In the genomic region with DNA sequence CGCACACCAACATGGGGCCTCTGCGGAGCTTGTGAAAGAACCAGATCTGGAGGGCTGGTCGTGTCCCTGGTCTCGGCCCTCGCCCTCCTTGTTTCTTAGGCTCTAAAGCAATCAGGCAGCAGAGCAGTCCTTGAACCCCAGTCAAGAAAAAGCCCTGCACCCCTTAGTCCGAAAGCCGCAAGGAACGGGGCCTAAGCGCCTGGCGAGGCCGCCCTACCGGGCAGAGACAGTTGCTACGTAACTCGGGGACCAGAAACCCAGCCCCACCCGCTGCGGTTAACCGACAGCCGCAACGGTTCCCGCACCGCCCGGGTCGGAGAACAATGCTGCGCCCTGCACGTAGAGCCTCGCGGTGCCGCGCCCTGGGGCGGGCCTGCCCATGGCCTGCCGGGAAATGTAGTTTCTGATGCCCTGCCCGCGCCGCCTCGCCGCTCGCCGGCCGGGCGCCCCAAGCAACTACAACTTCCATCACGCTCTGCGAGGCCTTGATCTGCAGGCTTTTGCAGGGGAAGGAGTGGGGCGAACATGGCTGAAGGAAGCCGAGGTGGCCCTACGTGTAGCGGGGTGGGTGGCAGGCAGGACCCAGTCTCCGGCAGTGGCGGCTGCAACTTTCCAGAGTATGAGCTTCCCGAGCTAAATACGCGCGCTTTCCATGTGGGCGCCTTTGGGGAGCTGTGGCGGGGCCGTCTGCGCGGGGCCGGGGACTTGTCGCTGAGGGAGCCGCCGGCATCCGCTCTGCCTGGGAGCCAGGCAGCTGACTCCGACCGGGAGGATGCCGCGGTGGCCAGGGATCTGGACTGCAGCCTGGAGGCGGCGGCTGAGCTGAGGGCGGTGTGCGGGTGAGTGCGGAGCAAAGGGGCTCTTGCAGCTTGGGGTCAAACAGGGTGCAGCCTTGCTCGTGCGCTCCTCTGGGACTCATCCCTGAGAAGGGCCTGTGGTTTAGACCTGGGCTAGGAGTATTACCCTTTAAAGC, we compare ENCODE assay signal across 1 cellular context.
TF ChIP-seq lines count a peak whose summit lies in the region.

Gene SNAPC3 (plus strand): TSS at position 522 of the 973 bp plus-strand sequence. CDS start 4 bp downstream, at position 526.

TF ChIP-seq in HepG2, 621 proteins besides CTCF, POLR2A, EP300 and RAD21 (continued from another document and continues in another):
- TF ChIP-seq ZBTB34 (CRISPR knock-in tag; IDR thresholded peaks at IDR 0.05) (peak; percentile 44; the same call in 1 of the 2 replicates), ZNF235 (CRISPR knock-in tag; IDR thresholded peaks at IDR 0.05; ENCODE audit: borderline replicate concordance) (peak; percentile 76; the same call in 1 of the 2 replicates), CEBPB (IDR thresholded peaks at IDR 0.05; ENCODE audit: borderline replicate concordance, low read depth, low read length) (no peak), ZNF256 (CRISPR knock-in tag; conservative IDR thresholded peaks at IDR 0.05) (no peak; the same call in 1 of the 2 replicates), GMEB2 (CRISPR knock-in tag; IDR thresholded peaks at IDR 0.05; ENCODE audit: low read depth) (peak; percentile 89), ARID5B (CRISPR knock-in tag; IDR thresholded peaks at IDR 0.05) (peak; percentile 69), ZMYM4 (CRISPR knock-in tag; IDR thresholded peaks at IDR 0.05) (peak; percentile 86), ZNF597 (CRISPR knock-in tag; IDR thresholded peaks at IDR 0.05) (peak; percentile 90), RORA (CRISPR knock-in tag; IDR thresholded peaks at IDR 0.05) (peak; percentile 73; the same call in 1 of the 2 replicates), JDP2 (CRISPR knock-in tag; IDR thresholded peaks at IDR 0.05; ENCODE audit: borderline replicate concordance) (no peak), HNRNPL (IDR thresholded peaks at IDR 0.05; ENCODE audit: low read depth, low read length) (0 out of 2 replicates have a peak, but pooled peaks have one; percentile 41), ZNF660 (CRISPR knock-in tag; IDR thresholded peaks at IDR 0.05; ENCODE audit: borderline replicate concordance, low read depth) (no peak), ETV5 (CRISPR knock-in tag; IDR thresholded peaks at IDR 0.05; ENCODE audit: borderline replicate concordance) (peak; percentile 12; the same call in 1 of the 2 replicates), ZBTB26 (CRISPR knock-in tag; IDR thresholded peaks at IDR 0.05; ENCODE audit: borderline replicate concordance) (0 out of 2 replicates have a peak, but pooled peaks have one; percentile 55), CHD2 (IDR thresholded peaks at IDR 0.05; ENCODE audit: low read depth, low read length) (peak; percentile 92), TARDBP (CRISPR knock-in tag; IDR thresholded peaks at IDR 0.05) (peak; percentile 82), NR2F1 (CRISPR knock-in tag; IDR thresholded peaks at IDR 0.05) (no peak), ZSCAN5A (CRISPR knock-in tag; IDR thresholded peaks at IDR 0.05; ENCODE audit: borderline replicate concordance) (no peak), RERE (CRISPR knock-in tag; IDR thresholded peaks at IDR 0.05; ENCODE audit: low read depth) (0 out of 2 replicates have a peak, but pooled peaks have one; percentile 52), ZNF414 (CRISPR knock-in tag; IDR thresholded peaks at IDR 0.05) (peak; percentile 69; the same call in 1 of the 2 replicates), PREB (CRISPR knock-in tag; IDR thresholded peaks at IDR 0.05) (no peak), FOXA3 (CRISPR knock-in tag; IDR thresholded peaks at IDR 0.05) (peak; percentile 37; the same call in 1 of the 2 replicates), KLF13 (CRISPR knock-in tag; IDR thresholded peaks at IDR 0.05) (no peak), SNAI1 (CRISPR knock-in tag; IDR thresholded peaks at IDR 0.05; ENCODE audit: borderline replicate concordance) (peak; percentile 75; the same call in 1 of the 2 replicates), KLF9 (CRISPR knock-in tag; IDR thresholded peaks at IDR 0.05; ENCODE audit: low read depth) (no peak)
- TF ChIP-seq, protein P1, sequence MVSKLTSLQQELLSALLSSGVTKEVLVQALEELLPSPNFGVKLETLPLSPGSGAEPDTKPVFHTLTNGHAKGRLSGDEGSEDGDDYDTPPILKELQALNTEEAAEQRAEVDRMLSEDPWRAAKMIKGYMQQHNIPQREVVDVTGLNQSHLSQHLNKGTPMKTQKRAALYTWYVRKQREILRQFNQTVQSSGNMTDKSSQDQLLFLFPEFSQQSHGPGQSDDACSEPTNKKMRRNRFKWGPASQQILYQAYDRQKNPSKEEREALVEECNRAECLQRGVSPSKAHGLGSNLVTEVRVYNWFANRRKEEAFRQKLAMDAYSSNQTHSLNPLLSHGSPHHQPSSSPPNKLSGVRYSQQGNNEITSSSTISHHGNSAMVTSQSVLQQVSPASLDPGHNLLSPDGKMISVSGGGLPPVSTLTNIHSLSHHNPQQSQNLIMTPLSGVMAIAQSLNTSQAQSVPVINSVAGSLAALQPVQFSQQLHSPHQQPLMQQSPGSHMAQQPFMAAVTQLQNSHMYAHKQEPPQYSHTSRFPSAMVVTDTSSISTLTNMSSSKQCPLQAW (CRISPR knock-in tag; IDR thresholded peaks at IDR 0.05): peak; percentile 70; the same call in 1 of the 2 replicates
- TF ChIP-seq, protein P2, sequence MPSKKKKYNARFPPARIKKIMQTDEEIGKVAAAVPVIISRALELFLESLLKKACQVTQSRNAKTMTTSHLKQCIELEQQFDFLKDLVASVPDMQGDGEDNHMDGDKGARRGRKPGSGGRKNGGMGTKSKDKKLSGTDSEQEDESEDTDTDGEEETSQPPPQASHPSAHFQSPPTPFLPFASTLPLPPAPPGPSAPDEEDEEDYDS (CRISPR knock-in tag; IDR thresholded peaks at IDR 0.05): peak; percentile 83
